In the genomic region with DNA sequence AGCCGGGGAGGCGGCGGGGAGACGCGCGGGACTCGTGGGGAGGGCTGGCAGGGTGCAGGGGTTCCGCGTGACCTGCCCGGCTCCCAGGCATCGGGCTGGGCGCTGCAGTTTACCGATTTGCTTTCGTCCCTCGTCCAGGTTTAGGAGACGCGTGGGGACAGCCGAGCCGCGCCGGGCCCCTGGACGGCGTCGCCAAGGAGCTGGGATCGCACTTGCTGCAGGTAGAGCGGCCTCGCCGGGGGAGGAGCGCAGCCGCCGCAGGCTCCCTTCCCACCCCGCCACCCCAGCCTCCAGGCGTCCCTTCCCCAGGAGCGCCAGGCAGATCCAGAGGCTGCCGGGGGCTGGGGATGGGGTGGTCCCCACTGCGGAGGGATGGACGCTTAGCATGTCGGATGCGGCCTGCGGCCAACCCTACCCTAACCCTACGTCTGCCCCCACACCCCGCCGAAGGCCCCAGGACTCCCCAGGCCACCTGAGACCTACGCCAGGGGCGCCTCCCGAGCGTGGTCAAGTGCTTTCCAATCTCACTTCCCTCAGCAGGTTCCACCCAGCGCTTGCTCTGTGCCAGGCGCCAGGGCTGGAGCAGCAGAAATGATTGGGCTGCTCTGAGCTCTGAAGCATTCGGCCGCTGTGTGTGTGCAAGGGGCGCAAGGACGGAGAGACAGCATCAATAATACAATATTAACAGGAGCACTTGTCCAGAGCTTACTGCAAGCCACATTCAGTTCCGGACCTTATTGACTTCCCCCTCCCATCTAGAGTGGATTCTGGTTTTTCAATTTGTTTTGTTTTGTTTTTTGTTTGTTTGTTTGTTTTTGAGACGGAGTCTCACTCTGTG, we compare ENCODE assay signal across 11 cellular contexts. TPM values are rescaled to one million over a fixed set of nuclear protein-coding genes. Genes with fewer than 3 reads are reported as not detected.
DNase-seq lines count a peak whose midpoint lies in the region; ATAC-seq and TF ChIP-seq lines count a peak whose summit lies in the region.
"Had no signal": no experiment of that assay in that cellular context is flagged by ENCODE, and none has a peak within 500 bp of the region (broad histone marks: within the 10 kb centered on the region; RNA-seq: fewer than 3 reads in every experiment).

No MANE protein-coding gene starts in this region.

- intact Hi-C loops in transverse colon (cut with DNase I; ENCODE audit: low total_unique reads): loop anchor here (10.0 kb wide), 1 partner anchor 1496 kb away; no protein-coding TSS in a partner anchor

- H3K4me1 Mint-ChIP-seq in activated naive CD4-positive, alpha-beta T cell treated with anti-CD3 and anti-CD28 coated beads, Interleukin-2, amount 10 ng/mL, durations not matched to agents 7 days and 5 days: peaks cover 31% of the 10 kb centered on the region
- H3K4me1 Mint-ChIP-seq in central memory CD8-positive, alpha-beta T cell: peaks cover 18% of the 10 kb centered on the region
- H3K4me1 Mint-ChIP-seq in mesothelial cell of epicardium: peaks cover 23% of the 10 kb centered on the region

- TF ChIP-seq CTCF in mesothelial cell of epicardium (IDR thresholded peaks at IDR 0.05; ENCODE audit: unreplicated experiment) (no peak), thoracic aorta (IDR thresholded peaks at IDR 0.05) (no peak), transverse colon (IDR thresholded peaks at IDR 0.05) (no peak)

- no peak for TF ChIP-seq EP300 in transverse colon (IDR thresholded peaks at IDR 0.05; ENCODE audit: low read depth)

- H3K9me3 Mint-ChIP-seq in activated naive CD4-positive, alpha-beta T cell treated with anti-CD3 and anti-CD28 coated beads, Interleukin-2, amount 10 ng/mL, durations not matched to agents 7 days and 5 days: no peaks in the 10 kb centered on the region
- H3K9me3 Mint-ChIP-seq in central memory CD8-positive, alpha-beta T cell: no peaks in the 10 kb centered on the region
- peaks cover 3% of the 10 kb centered on the region for H3K9me3 Mint-ChIP-seq in mesothelial cell of epicardium

- H3K9me3 ChIP-seq in thoracic aorta (no peaks in the 10 kb centered on the region), transverse colon (no peaks in the 10 kb centered on the region), SJCRH30 (replicated peaks) (no peaks in the 10 kb centered on the region)

- CTCF ChIA-PET in activated naive CD4-positive, alpha-beta T cell treated with anti-CD3 and anti-CD28 coated beads, Interleukin-2, amount 10 ng/mL, durations not matched to agents 7 days and 5 days (lab: Charles Lee): interaction anchor here (1.6 kb wide), 1 partner anchor 45 kb away, joined by 3 read pairs; no protein-coding TSS in a partner anchor

- ATAC-seq in central memory CD8-positive, alpha-beta T cell (replicated peaks; ENCODE audit: extremely low read depth, poor library complexity, severe bottlenecking): no peak
- no peak for ATAC-seq in thoracic aorta (ENCODE audit: insufficient number of reproducible peaks, low FRiP score, low read depth)

- H3K27me3 Mint-ChIP-seq in activated naive CD4-positive, alpha-beta T cell treated with anti-CD3 and anti-CD28 coated beads, Interleukin-2, amount 10 ng/mL, durations not matched to agents 7 days and 5 days: peaks cover 92% of the 10 kb centered on the region
- peaks cover 94% of the 10 kb centered on the region for H3K27me3 Mint-ChIP-seq in central memory CD8-positive, alpha-beta T cell
- H3K27me3 Mint-ChIP-seq in mesothelial cell of epicardium (ENCODE audit: low read depth): peaks cover 98% of the 10 kb centered on the region

- no peaks in the 10 kb centered on the region for H3K36me3 ChIP-seq in thoracic aorta
- H3K36me3 ChIP-seq in transverse colon: no peaks in the 10 kb centered on the region
- no peaks in the 10 kb centered on the region for H3K36me3 ChIP-seq in SJCRH30

- H3K27ac ChIP-seq in thoracic aorta (no peak overlapping the region), transverse colon (no peak overlapping the region), SJCRH30 (no peak overlapping the region)

- no peak for TF ChIP-seq POLR2A in transverse colon (IDR thresholded peaks at IDR 0.05)

- in situ Hi-C loops in transverse colon (cut with MboI; ENCODE audit: low pct_ligation_motif_present in 1 of 4, low pct_unique_long_range_greater_than_20kb in 1 of 4, low sequenced_read_pairs in 3 of 4): no loop called here

- no peak overlapping the region for H3K4me3 Mint-ChIP-seq in activated naive CD4-positive, alpha-beta T cell treated with anti-CD3 and anti-CD28 coated beads, Interleukin-2, amount 10 ng/mL, durations not matched to agents 7 days and 5 days
- H3K4me3 Mint-ChIP-seq in central memory CD8-positive, alpha-beta T cell: peak overlapping the region; percentile 40
- H3K4me3 Mint-ChIP-seq in mesothelial cell of epicardium: peak overlapping the region; percentile 13

- H3K27ac Mint-ChIP-seq in activated naive CD4-positive, alpha-beta T cell treated with anti-CD3 and anti-CD28 coated beads, Interleukin-2, amount 10 ng/mL, durations not matched to agents 7 days and 5 days: peak overlapping the region; percentile 77
- H3K27ac Mint-ChIP-seq in central memory CD8-positive, alpha-beta T cell (ENCODE audit: low read depth): no peak overlapping the region
- H3K27ac Mint-ChIP-seq in mesothelial cell of epicardium: no peak overlapping the region

- no peak for DNase-seq in activated naive CD4-positive, alpha-beta T cell treated with anti-CD3 and anti-CD28 coated beads, Interleukin-2, amount 10 ng/mL, durations not matched to agents 7 days and 5 days
- DNase-seq in activated naive CD4-positive, alpha-beta T cell treated with Interleukin-2 at 50 U/mL for 16 hours: no peak
- DNase-seq in central memory CD8-positive, alpha-beta T cell (ENCODE audit: low spot score in 2 of 2): no peak
- no peak for DNase-seq in mesothelial cell of epicardium (ENCODE audit: low spot score in 2 of 2, unreplicated experiment in 2 of 2)
- no peak for DNase-seq in thoracic aorta (ENCODE audit: low spot score)
- DNase-seq in transverse colon: no peak
- DNase-seq in NCI-H446 treated with DMSO at 0.1 percent for 48 hours (lab: John Stamatoyannopoulos, UW): no peak
- DNase-seq in SJCRH30: no peak
- DNase-seq: NCI-H2107; stimulated activated CD4-positive, alpha-beta T cell treated with anti-CD3 and anti-CD28 coated beads, Interleukin-15, amount 100 ng/mL, for 24 hours had no signal

- H3K4me3 ChIP-seq in thoracic aorta: peak overlapping the region; percentile 52
- peak overlapping the region in 1 of 4 donors; percentile 27 for H3K4me3 ChIP-seq in transverse colon
- no peak overlapping the region for H3K4me3 ChIP-seq in SJCRH30

- H3K27me3 ChIP-seq in thoracic aorta (replicated peaks; ENCODE audit: insufficient read depth) (peaks cover 33% of the 10 kb centered on the region), transverse colon (peaks cover 100% of the 10 kb centered on the region), SJCRH30 (no peaks in the 10 kb centered on the region)

- peaks cover 1% of the 10 kb centered on the region for H3K36me3 Mint-ChIP-seq in activated naive CD4-positive, alpha-beta T cell treated with anti-CD3 and anti-CD28 coated beads, Interleukin-2, amount 10 ng/mL, durations not matched to agents 7 days and 5 days
- H3K36me3 Mint-ChIP-seq in central memory CD8-positive, alpha-beta T cell (ENCODE audit: insufficient read depth): no peaks in the 10 kb centered on the region
- no peaks in the 10 kb centered on the region for H3K36me3 Mint-ChIP-seq in mesothelial cell of epicardium

- H3K4me1 ChIP-seq in thoracic aorta (ENCODE audit: control insufficient read depth in 1 of 2, low read depth in 2 of 2): peaks cover 21 to 44% of the 10 kb centered on the region in 2 donors
- peaks cover 13 to 55% (median 34%) of the 10 kb centered on the region in 4 donors for H3K4me1 ChIP-seq in transverse colon
- no peaks in the 10 kb centered on the region for H3K4me1 ChIP-seq in SJCRH30

- WGBS in transverse colon (ENCODE audit: low coverage in 1 of 2), 2 donors: 11 to 37% methylated on average over 3 to 26 of the region's 55 CpGs

RNA-seq across cellular contexts. Expression of gene SIM2, which starts 10.3 kb away (rescaled TPM):
- 0.09 TPM in 1 of 3 replicates, not detected in the others for total RNA-seq in mesothelial cell of epicardium
- total RNA-seq in thoracic aorta: not detected
- under 1 TPM in 1 of 4 donors, not detected in 3; 0.32 TPM for total RNA-seq in transverse colon
- 0.06 TPM in 1 of 2 replicates, not detected in the other for total RNA-seq in SJCRH30 (2014; rRNA removed; shearing (Covaris generic))
- total RNA-seq: fibroblast of lung had no signal
